Comparison of ENCODE assay signal across 8 cellular contexts in the genomic region with DNA sequence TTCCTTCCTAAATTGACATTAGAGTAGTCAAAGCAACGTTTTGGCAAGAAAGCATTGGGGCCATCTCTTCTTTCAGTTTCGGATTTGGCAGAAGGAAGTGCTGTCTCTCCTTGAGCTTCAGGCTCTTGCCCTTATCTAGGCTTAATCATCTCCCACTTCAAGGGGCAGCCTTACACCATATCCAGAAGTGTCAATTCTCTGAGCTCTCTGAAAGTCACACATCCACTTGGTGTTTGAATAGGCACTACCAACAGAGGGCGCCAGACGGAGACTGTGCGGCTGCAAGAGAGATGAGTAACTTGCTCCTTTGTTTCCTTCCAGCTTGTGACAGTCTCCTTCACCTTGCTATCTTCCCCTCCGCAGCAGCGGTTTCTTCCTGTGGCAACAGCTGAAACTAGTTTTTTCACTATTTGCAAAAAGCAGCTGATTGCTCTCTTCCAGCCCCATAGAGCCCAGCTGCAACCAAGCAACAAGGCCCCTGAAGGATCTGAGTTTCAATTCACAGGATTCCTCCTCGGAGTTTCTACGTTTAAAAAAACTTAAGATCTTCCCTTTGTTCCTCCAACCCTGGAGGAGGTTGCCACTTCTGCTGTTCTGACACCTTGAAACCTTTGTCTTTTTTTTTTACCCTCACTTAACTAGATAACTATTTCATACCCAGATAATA.
DNase-seq lines count a peak whose midpoint lies in the region; ATAC-seq and TF ChIP-seq lines count a peak whose summit lies in the region.

No MANE protein-coding gene starts in this region.

- H3K9ac ChIP-seq in smooth muscle cell (ENCODE audit: low read depth) = no peak overlapping the region

- WGBS in smooth muscle cell (ENCODE audit: low lambda C conversion rate) = 29% methylated on average over 9 of the region's 9 CpGs

- peak; percentile 86 for TF ChIP-seq CTCF in smooth muscle cell (IDR thresholded peaks at IDR 0.05; ENCODE audit: borderline replicate concordance, insufficient read depth, poor library complexity, severe bottlenecking)

- H3K36me3 ChIP-seq in smooth muscle cell (ENCODE audit: low read depth) = no peaks in the 10 kb centered on the region

- H3K27ac ChIP-seq in smooth muscle cell (ENCODE audit: low read depth) = no peak overlapping the region

- H3K9me3 ChIP-seq in smooth muscle cell (replicated peaks; ENCODE audit: low read depth) = no peaks in the 10 kb centered on the region

- peaks cover 23% of the 10 kb centered on the region for H3K4me1 Mint-ChIP-seq in T-helper 1 cell treated with Interleukin-12 subunit alpha and Interleukin-12 subunit beta and Interleukin-4 antibody, amounts not matched to agents 30 μg/mL and 1 μg/mL, for 36 hours (ENCODE audit: low read depth)

- peak; percentile 88 for DNase-seq in CD1c-positive myeloid dendritic cell (ENCODE audit: extremely low spot score)
- DNase-seq in NCI-H1436 (lab: John Stamatoyannopoulos, UW) = peak; percentile 59
- peak in 54 of 58 donors; percentile 4 to 82 (median 56) for DNase-seq in anterior cingulate cortex (lab: John Stamatoyannopoulos, UW)
- peak; percentile 82 to 83 for DNase-seq in hippocampal formation (lab: John Stamatoyannopoulos, UW)
- no peak for DNase-seq in smooth muscle cell (lab: John Stamatoyannopoulos, UW; ENCODE audit: unreplicated experiment)

- peaks cover 32% of the 10 kb centered on the region for H3K27me3 Mint-ChIP-seq in T-helper 1 cell treated with Interleukin-12 subunit alpha and Interleukin-12 subunit beta and Interleukin-4 antibody, amounts not matched to agents 30 μg/mL and 1 μg/mL, for 36 hours (ENCODE audit: low read depth)

- H3K79me2 ChIP-seq in smooth muscle cell (ENCODE audit: low read depth) = no peaks in the 10 kb centered on the region

- ATAC-seq in GM21786 (IDR thresholded peaks at IDR 0.05; ENCODE audit: unreplicated experiment) (peak; percentile 71), GM19328 (IDR thresholded peaks at IDR 0.05; ENCODE audit: unreplicated experiment) (no peak)

- no peaks in the 10 kb centered on the region for H4K20me1 ChIP-seq in smooth muscle cell (ENCODE audit: low read depth)

- H2AFZ ChIP-seq in smooth muscle cell (ENCODE audit: low read depth) = no peak overlapping the region

- H3K4me3 Mint-ChIP-seq in T-helper 1 cell treated with Interleukin-12 subunit alpha and Interleukin-12 subunit beta and Interleukin-4 antibody, amounts not matched to agents 30 μg/mL and 1 μg/mL, for 36 hours = no peak overlapping the region

- H3K27me3 ChIP-seq in smooth muscle cell (ENCODE audit: low read depth) = peaks cover 4% of the 10 kb centered on the region

- H3K27ac Mint-ChIP-seq in T-helper 1 cell treated with Interleukin-12 subunit alpha and Interleukin-12 subunit beta and Interleukin-4 antibody, amounts not matched to agents 30 μg/mL and 1 μg/mL, for 36 hours = peak overlapping the region; percentile 89

- no peaks in the 10 kb centered on the region for H3K36me3 Mint-ChIP-seq in T-helper 1 cell treated with Interleukin-12 subunit alpha and Interleukin-12 subunit beta and Interleukin-4 antibody, amounts not matched to agents 30 μg/mL and 1 μg/mL, for 36 hours (ENCODE audit: low read depth)

- no peak overlapping the region for H3K4me3 ChIP-seq in smooth muscle cell

- H3K4me2 ChIP-seq in smooth muscle cell = no peak overlapping the region

- no peaks in the 10 kb centered on the region for H3F3A ChIP-seq in smooth muscle cell (ENCODE audit: low read depth)

- H3K4me1 ChIP-seq in smooth muscle cell (ENCODE audit: low read depth) = no peaks in the 10 kb centered on the region

- no peaks in the 10 kb centered on the region for H3K9me3 Mint-ChIP-seq in T-helper 1 cell treated with Interleukin-12 subunit alpha and Interleukin-12 subunit beta and Interleukin-4 antibody, amounts not matched to agents 30 μg/mL and 1 μg/mL, for 36 hours
